Comparison of ENCODE assay signal across 1 cellular context in the genomic region with DNA sequence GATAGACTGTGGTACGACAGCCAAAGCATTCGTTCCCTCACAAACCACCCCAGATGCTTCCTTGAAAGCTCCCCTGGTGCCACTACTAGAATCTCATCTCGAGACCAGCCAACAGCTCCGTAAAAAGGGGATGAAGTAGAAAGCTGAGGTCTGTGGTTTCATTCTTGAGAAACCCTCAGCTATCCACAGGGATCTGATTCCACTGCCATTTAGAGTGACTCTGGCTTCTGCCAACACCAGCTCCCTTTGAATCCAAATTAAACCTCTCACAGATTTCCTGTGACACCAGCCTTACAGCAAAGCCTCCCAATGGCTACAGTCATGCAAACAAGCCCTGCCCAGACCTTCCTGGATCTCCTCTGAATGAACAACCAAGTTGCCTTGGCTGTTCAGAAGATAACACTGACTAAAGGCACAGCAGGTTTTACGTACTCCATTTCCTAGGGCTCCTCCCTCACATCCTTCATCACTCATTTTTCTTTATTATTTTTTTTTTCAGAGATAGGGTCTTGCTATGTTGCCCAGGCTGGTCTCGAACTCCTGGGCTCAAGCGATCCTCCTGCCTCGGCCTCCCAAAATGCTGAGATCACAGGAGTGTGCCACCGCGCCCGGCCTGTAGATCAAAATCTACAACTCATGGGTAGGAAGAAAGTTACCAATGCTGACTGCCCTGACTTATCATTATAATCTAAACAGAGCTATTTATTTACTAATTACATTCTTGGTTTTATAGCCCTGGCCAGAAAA.
TF ChIP-seq lines count a peak whose summit lies in the region.

No MANE protein-coding gene starts in this region.

TF ChIP-seq in HepG2, 621 proteins besides CTCF, POLR2A, EP300 and RAD21:
- TF ChIP-seq ZNF121 (CRISPR knock-in tag; IDR thresholded peaks at IDR 0.05) (peak; percentile 46; the same call in 1 of the 2 replicates), ZNF263 (CRISPR knock-in tag; IDR thresholded peaks at IDR 0.05) (no peak), ISL2 (CRISPR knock-in tag; IDR thresholded peaks at IDR 0.05) (no peak), ZNF276 (CRISPR knock-in tag; IDR thresholded peaks at IDR 0.05; ENCODE audit: low read depth) (no peak)
- TF ChIP-seq, protein P1, sequence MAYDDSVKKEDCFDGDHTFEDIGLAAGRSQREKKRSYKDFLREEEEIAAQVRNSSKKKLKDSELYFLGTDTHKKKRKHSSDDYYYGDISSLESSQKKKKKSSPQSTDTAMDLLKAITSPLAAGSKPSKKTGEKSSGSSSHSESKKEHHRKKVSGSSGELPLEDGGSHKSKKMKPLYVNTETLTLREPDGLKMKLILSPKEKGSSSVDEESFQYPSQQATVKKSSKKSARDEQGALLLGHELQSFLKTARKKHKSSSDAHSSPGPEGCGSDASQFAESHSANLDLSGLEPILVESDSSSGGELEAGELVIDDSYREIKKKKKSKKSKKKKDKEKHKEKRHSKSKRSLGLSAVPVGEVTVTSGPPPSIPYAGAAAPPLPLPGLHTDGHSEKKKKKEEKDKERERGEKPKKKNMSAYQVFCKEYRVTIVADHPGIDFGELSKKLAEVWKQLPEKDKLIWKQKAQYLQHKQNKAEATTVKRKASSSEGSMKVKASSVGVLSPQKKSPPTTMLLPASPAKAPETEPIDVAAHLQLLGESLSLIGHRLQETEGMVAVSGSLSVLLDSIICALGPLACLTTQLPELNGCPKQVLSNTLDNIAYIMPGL (CRISPR knock-in tag; IDR thresholded peaks at IDR 0.05; ENCODE audit: borderline replicate concordance in 1 of 2, low read depth in 1 of 2), result no peak
